ENCODE assay signal across 12 cellular contexts in genomic region chr2:127807678-127808353, GRCh38. TPM values are rescaled to one million over a fixed set of nuclear protein-coding genes. Genes with fewer than 3 reads are reported as not detected.
DNase-seq lines count a peak whose midpoint lies in the region; TF ChIP-seq lines count a peak whose summit lies in the region.
"Had no signal": no experiment of that assay in that cellular context is flagged by ENCODE, and none has a peak within 500 bp of the region (broad histone marks: within the 10 kb centered on the region; RNA-seq: fewer than 3 reads in every experiment).

No MANE protein-coding gene starts in this region.

- H3K4me2 ChIP-seq in OCI-LY1 (ENCODE audit: low read length) (peak overlapping the region; percentile 73), mammary epithelial cell (ENCODE audit: insufficient read depth, low read depth, low read length) (peak overlapping the region; percentile 18)

- no peaks in the 10 kb centered on the region for H3K9me3 Mint-ChIP-seq in neural crest cell

- H3K79me2 ChIP-seq in OCI-LY1 (ENCODE audit: insufficient read depth, low read length) (peaks cover 78% of the 10 kb centered on the region), mammary epithelial cell (ENCODE audit: insufficient read depth, low read length) (peaks cover 80% of the 10 kb centered on the region)

- H3K4me3 Mint-ChIP-seq in neural crest cell, result peak overlapping the region; percentile 75

- peak; percentile 71 for DNase-seq in NCI-H82 (lab: John Stamatoyannopoulos, UW)
- DNase-seq in NCI-H82 treated with DMSO at 0.1 percent for 48 hours (lab: John Stamatoyannopoulos, UW; ENCODE audit: unreplicated experiment), result no peak
- no peak for DNase-seq in mammary epithelial cell
- DNase-seq in neural crest cell (ENCODE audit: low read depth, low spot score), result no peak
- DNase-seq in prostate gland (ENCODE audit: low spot score), result no peak
- no peak for DNase-seq in stimulated activated CD8-positive, alpha-beta memory T cell treated with anti-CD3 and anti-CD28 coated beads, Interleukin-4, amount 100 ng/mL, for 48 hours
- DNase-seq in MV-4-11 (lab: John Stamatoyannopoulos, UW), result no peak
- DNase-seq: activated CD4-positive, alpha-beta T cell treated with anti-CD3 and anti-CD28 coated beads for 48 hours; esophagus squamous epithelium; Kasumi-1 had no signal

- dilution Hi-C loops in mammary epithelial cell (cut with HindIII; ENCODE audit: low sequenced_read_pairs), result no loop called here

- H3F3A ChIP-seq in OCI-LY1 (ENCODE audit: insufficient read depth, low read length), result no peaks in the 10 kb centered on the region

- TF ChIP-seq POLR2A in prostate gland (IDR thresholded peaks at IDR 0.05), result no peak

- H3K9ac ChIP-seq in OCI-LY1 (ENCODE audit: low read length) (peak overlapping the region; percentile 13), mammary epithelial cell (ENCODE audit: insufficient read depth, low read length) (no peak overlapping the region)

- no peaks in the 10 kb centered on the region for H3K27me3 ChIP-seq in OCI-LY1 (ENCODE audit: insufficient read depth, low read length)
- no peaks in the 10 kb centered on the region for H3K27me3 ChIP-seq in mammary epithelial cell (ENCODE audit: insufficient read depth, low read length)
- no peaks in the 10 kb centered on the region for H3K27me3 ChIP-seq in prostate gland (replicated peaks; ENCODE audit: insufficient read depth)
- H3K27me3 ChIP-seq: esophagus squamous epithelium had no signal

- H3K4me1 ChIP-seq in OCI-LY1 (ENCODE audit: insufficient read depth, low read length, severe bottlenecking), result peaks cover 71% of the 10 kb centered on the region
- peaks cover 14% of the 10 kb centered on the region for H3K4me1 ChIP-seq in mammary epithelial cell (ENCODE audit: insufficient read depth, low read length)
- no peaks in the 10 kb centered on the region for H3K4me1 ChIP-seq in prostate gland (replicated peaks)

- intact Hi-C loops in mammary epithelial cell (cut with micrococcal nuclease), result no loop called here
- intact Hi-C loops in prostate gland (cut with DNase I), result no loop called here

- CTCF ChIA-PET in mammary epithelial cell (lab: Charles Lee; ENCODE audit: low non-redundant PET), result no interaction called here

- H3K9me3 ChIP-seq in OCI-LY1 (ENCODE audit: low read length) (no peaks in the 10 kb centered on the region), mammary epithelial cell (replicated peaks; ENCODE audit: insufficient read depth, low read length) (no peaks in the 10 kb centered on the region), prostate gland (no peaks in the 10 kb centered on the region)
- H3K9me3 ChIP-seq: esophagus squamous epithelium had no signal

- H3K4me1 Mint-ChIP-seq in neural crest cell, result peaks cover 40% of the 10 kb centered on the region

- H3K27me3 Mint-ChIP-seq in neural crest cell (ENCODE audit: low read depth), result peaks cover 3% of the 10 kb centered on the region

- 42% methylated on average over 3 of the region's 3 CpGs for WGBS in mammary epithelial cell (ENCODE audit: low coverage, missing lambda C conversion rate)
- 83% methylated on average over 3 of the region's 3 CpGs for whole genome bisulfite sequencing in prostate gland

- H3K36me3 Mint-ChIP-seq in neural crest cell (ENCODE audit: low read depth), result peaks cover 9% of the 10 kb centered on the region

- H3K27ac ChIP-seq in OCI-LY1 (ENCODE audit: low read depth, low read length, poor library complexity, severe bottlenecking) (peak overlapping the region; percentile 33), mammary epithelial cell (ENCODE audit: insufficient read depth, low read depth, low read length) (peak overlapping the region; percentile 43), prostate gland (no peak overlapping the region)
- H3K27ac ChIP-seq: 22Rv1, esophagus squamous epithelium had no signal

- no peaks in the 10 kb centered on the region for H3K9me2 ChIP-seq in OCI-LY1 (ENCODE audit: low read depth, low read length)

- H3K4me3 ChIP-seq in OCI-LY1 (ENCODE audit: low read depth, low read length, poor library complexity, severe bottlenecking) (peak overlapping the region; percentile 84), mammary epithelial cell (replicated peaks in 1 of 3; ENCODE audit: insufficient read depth in 1 of 3, low read depth in 2 of 3, low read length in 3 of 3) (no peak overlapping the region), prostate gland (no peak overlapping the region)
- H3K4me3 ChIP-seq: esophagus squamous epithelium had no signal

- no peak for TF ChIP-seq CTCF in OCI-LY1 (IDR thresholded peaks at IDR 0.05; ENCODE audit: low read length)
- no peak for TF ChIP-seq CTCF in mammary epithelial cell (conservative IDR thresholded peaks at IDR 0.05 in 1 of 2, IDR thresholded peaks at IDR 0.05 in 1 of 2; ENCODE audit: extremely low read depth in 1 of 2, insufficient read depth in 1 of 2, low read depth in 1 of 2, low read length in 2 of 2)
- no peak for TF ChIP-seq CTCF in neural crest cell (conservative IDR thresholded peaks at IDR 0.05)
- TF ChIP-seq CTCF in prostate gland (IDR thresholded peaks at IDR 0.05), result no peak

- no TSS peak for BruUV-seq in mammary epithelial cell (replicated peaks; lab: Mats Ljungman, UMichigan)

- H3K27ac Mint-ChIP-seq in neural crest cell (ENCODE audit: unreplicated experiment), result no peak overlapping the region

- H4K20me1 ChIP-seq in OCI-LY1 (ENCODE audit: insufficient read depth, low read length) (0 out of 2 replicates have a peak, but pooled peaks cover 4% of the 10 kb centered on the region), mammary epithelial cell (ENCODE audit: insufficient read depth, low read length) (peaks cover 3% of the 10 kb centered on the region)

- in situ Hi-C loops in mammary epithelial cell (cut with MboI; ENCODE audit: low sequenced_read_pairs in 2 of 2), result no loop called here

- peaks cover 47% of the 10 kb centered on the region for H3K36me3 ChIP-seq in OCI-LY1 (ENCODE audit: insufficient read depth, low read length)
- H3K36me3 ChIP-seq in mammary epithelial cell (ENCODE audit: insufficient read depth, low read length), result no peaks in the 10 kb centered on the region
- no peaks in the 10 kb centered on the region for H3K36me3 ChIP-seq in prostate gland

- H2AFZ ChIP-seq in OCI-LY1 (ENCODE audit: low read length) (no peak overlapping the region), mammary epithelial cell (ENCODE audit: low read depth, low read length) (no peak overlapping the region)

RNA-seq across cellular contexts. Expression of gene WDR33, which starts 3.2 kb away (rescaled TPM):
- total RNA-seq in mammary epithelial cell (10 to 100 TPM; 31.5 to 43.7 TPM), neural crest cell (72.4 and 80.5 TPM in 2 replicates), prostate gland (10 to 100 TPM; 25.4 to 41.9 TPM)
- polyA plus RNA-seq in mammary epithelial cell, result 21.4 TPM
- polyA minus RNA-seq in mammary epithelial cell, result 35.2 TPM

RNA-seq across cellular contexts. Expression of gene POLR2D, which starts 50.1 kb away (rescaled TPM):
- 10 to 100 TPM; 13.8 to 33.7 TPM for total RNA-seq in mammary epithelial cell
- polyA plus RNA-seq in mammary epithelial cell, result 23.1 TPM
- polyA minus RNA-seq in mammary epithelial cell, result 77.2 TPM
- 83.1 and 84.5 TPM in 2 replicates for total RNA-seq in neural crest cell
- 10 to 100 TPM; 16.0 to 33.3 TPM for total RNA-seq in prostate gland

Comparison
In these comparisons a context has a peak if more than half of its experiments do, and no peak if none do; other contexts are left out.
1. H3K27ac ChIP-seq: peak in OCI-LY1 (single experiment) and mammary epithelial cell (single experiment); none in prostate gland (0 of 2).